ENCODE assay signal across 29 cellular contexts in the genomic region with DNA sequence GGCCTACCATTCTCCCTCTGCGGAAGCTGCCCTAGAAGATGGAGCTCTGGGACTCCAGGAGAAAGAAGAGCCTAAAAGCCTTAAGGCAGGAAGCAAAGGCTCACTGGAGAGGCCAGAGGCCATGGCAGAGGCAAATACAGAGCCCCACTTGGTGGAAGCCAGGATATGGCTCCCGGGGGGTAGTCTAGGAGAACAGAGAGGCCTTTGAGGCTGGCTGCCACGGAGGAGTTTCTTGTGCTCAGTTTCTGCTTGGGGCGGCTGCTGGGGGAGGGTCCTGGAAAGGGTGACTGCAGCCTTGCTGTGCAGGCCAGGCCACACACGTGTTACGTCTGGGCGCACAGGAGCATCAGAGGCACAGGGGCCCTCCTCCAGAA.
"Had no signal": no experiment of that assay in that cellular context is flagged by ENCODE, and none has a peak within 500 bp of the region (broad histone marks: within the 10 kb centered on the region; RNA-seq: fewer than 3 reads in every experiment).

No MANE protein-coding gene starts in this region.

- H3K4me3 ChIP-seq: body of pancreas, cardiac muscle cell, colonic mucosa, gastrocnemius medialis, heart right ventricle had no signal

- H3K4me3 Mint-ChIP-seq: activated B cell treated with CpG ODN at 0.5 μM for 24 hours; activated CD8-positive, alpha-beta T cell treated with anti-CD3 and anti-CD28 coated beads for 36 hours; activated naive CD4-positive, alpha-beta T cell treated with anti-CD3 and anti-CD28 coated beads, Interleukin-2, amount 10 ng/mL, durations not matched to agents 7 days and 5 days; activated naive CD8-positive, alpha-beta T cell treated with anti-CD3 and anti-CD28 coated beads, Interleukin-2, amount 10 ng/mL, durations not matched to agents 7 days and 5 days; T-helper 17 cell; T-helper 2 cell treated with Interferon-gamma antibody and Interleukin-4, amounts not matched to agents 5 μg/mL and 100 μg/mL, for 36 hours had no signal

- H3K27me3 ChIP-seq: body of pancreas, cardiac muscle cell, colonic mucosa, gastrocnemius medialis, heart right ventricle had no signal

- H3K27ac Mint-ChIP-seq: activated B cell treated with CpG ODN at 0.5 μM for 24 hours; activated CD8-positive, alpha-beta T cell treated with anti-CD3 and anti-CD28 coated beads for 36 hours; activated naive CD4-positive, alpha-beta T cell treated with anti-CD3 and anti-CD28 coated beads, Interleukin-2, amount 10 ng/mL, durations not matched to agents 7 days and 5 days; activated naive CD4-positive, alpha-beta T cell treated with anti-CD3 and anti-CD28 coated beads, Interleukin-2, amount 50 U/mL, for 72 hours; activated naive CD8-positive, alpha-beta T cell treated with anti-CD3 and anti-CD28 coated beads, Interleukin-2, amount 10 ng/mL, durations not matched to agents 7 days and 5 days; T-helper 17 cell; T-helper 2 cell treated with Interferon-gamma antibody and Interleukin-4, amounts not matched to agents 5 μg/mL and 100 μg/mL, for 36 hours had no signal

- DNase-seq: activated B cell treated with CpG ODN at 0.5 μM for 24 hours; activated CD4-positive, alpha-beta T cell treated with anti-CD3 and anti-CD28 coated beads for 48 hours; activated CD4-positive, alpha-beta T cell treated with anti-CD3 and anti-CD28 coated beads, Interleukin-2, amount 50 U/mL, for 1 hour; activated CD4-positive, alpha-beta T cell treated with anti-CD3 and anti-CD28 coated beads, Interleukin-2, amount 50 U/mL, for 48 hours; activated CD8-positive, alpha-beta memory T cell treated with anti-CD3 and anti-CD28 coated beads for 24 hours; activated CD8-positive, alpha-beta T cell treated with anti-CD3 and anti-CD28 coated beads for 36 hours; activated gamma-delta T cell; activated naive CD4-positive, alpha-beta T cell; activated naive CD4-positive, alpha-beta T cell treated with anti-CD3 and anti-CD28 coated beads, Interleukin-2, amount 10 ng/mL, durations not matched to agents 7 days and 5 days; activated naive CD8-positive, alpha-beta T cell treated with anti-CD3 and anti-CD28 coated beads, Interleukin-2, amount 10 ng/mL, durations not matched to agents 7 days and 5 days; activated T-cell treated with anti-CD3 and anti-CD28 coated beads, Interleukin-2, amount 50 U/mL, for 48 hours; anterior cingulate cortex; body of pancreas; central memory CD4-positive, alpha-beta T cell; cerebellar nuclear complex; colonic mucosa; effector CD8-positive, alpha-beta T cell; foreskin fibroblast; gastrocnemius medialis; heart right ventricle; T-helper 1 cell; T-helper 17 cell; T1000; WERI-Rb-1 had no signal

- FAIRE-seq: endometrium, endothelial cell of umbilical vein had no signal

- H3K9me3 ChIP-seq: body of pancreas, colonic mucosa, gastrocnemius medialis, heart right ventricle had no signal

- H3K9me3 Mint-ChIP-seq: activated B cell treated with CpG ODN at 0.5 μM for 24 hours; activated CD8-positive, alpha-beta T cell treated with anti-CD3 and anti-CD28 coated beads for 36 hours; activated naive CD4-positive, alpha-beta T cell treated with anti-CD3 and anti-CD28 coated beads, Interleukin-2, amount 10 ng/mL, durations not matched to agents 7 days and 5 days; activated naive CD4-positive, alpha-beta T cell treated with anti-CD3 and anti-CD28 coated beads, Interleukin-2, amount 50 U/mL, for 72 hours; activated naive CD8-positive, alpha-beta T cell treated with anti-CD3 and anti-CD28 coated beads, Interleukin-2, amount 10 ng/mL, durations not matched to agents 7 days and 5 days; T-helper 2 cell treated with Interferon-gamma antibody and Interleukin-4, amounts not matched to agents 5 μg/mL and 100 μg/mL, for 36 hours had no signal

- H3K27me3 Mint-ChIP-seq: activated B cell treated with CpG ODN at 0.5 μM for 24 hours; activated CD8-positive, alpha-beta T cell treated with anti-CD3 and anti-CD28 coated beads for 36 hours; activated naive CD4-positive, alpha-beta T cell treated with anti-CD3 and anti-CD28 coated beads, Interleukin-2, amount 10 ng/mL, durations not matched to agents 7 days and 5 days; activated naive CD8-positive, alpha-beta T cell treated with anti-CD3 and anti-CD28 coated beads, Interleukin-2, amount 10 ng/mL, durations not matched to agents 7 days and 5 days; T-helper 17 cell had no signal

- H3K27ac ChIP-seq: body of pancreas, cardiac muscle cell, colonic mucosa, gastrocnemius medialis, heart right ventricle, WERI-Rb-1 had no signal
